Comparison of ENCODE assay signal across 1 cellular context in the genomic region with DNA sequence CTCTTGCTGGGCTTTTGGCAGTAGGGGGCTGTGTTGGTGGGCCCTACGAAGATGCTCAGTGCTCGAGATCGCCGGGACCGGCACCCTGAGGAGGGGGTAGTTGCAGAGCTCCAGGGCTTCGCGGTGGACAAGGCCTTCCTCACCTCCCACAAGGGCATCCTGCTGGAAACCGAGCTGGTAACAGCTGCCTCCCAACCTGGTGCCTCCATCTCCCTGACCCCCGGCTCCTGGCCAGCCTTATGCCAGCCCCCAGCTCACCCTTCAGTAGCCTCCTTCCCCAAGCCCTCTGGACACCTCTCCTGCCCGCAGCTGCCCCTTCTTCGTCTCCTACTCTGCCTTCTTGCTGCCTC.
TF ChIP-seq lines count a peak whose summit lies in the region.

No MANE protein-coding gene starts in this region.

TF ChIP-seq in GM23338, 12 proteins besides CTCF, POLR2A, EP300 and RAD21:
- no peak for TF ChIP-seq ZNF114 (CRISPR knock-in tag; IDR thresholded peaks at IDR 0.05)
- no peak for TF ChIP-seq POLR2AphosphoS5 (IDR thresholded peaks at IDR 0.05; ENCODE audit: low read depth)
- TF ChIP-seq JUNB (IDR thresholded peaks at IDR 0.05; ENCODE audit: unreplicated experiment), result no peak
- no peak for TF ChIP-seq ZNF331 (CRISPR knock-in tag; IDR thresholded peaks at IDR 0.05; ENCODE audit: low read depth)
- TF ChIP-seq CREB1 (CRISPR knock-in tag; IDR thresholded peaks at IDR 0.05; ENCODE audit: low read depth), result no peak
- TF ChIP-seq EZH2phosphoT487 (IDR thresholded peaks at IDR 0.05; ENCODE audit: unreplicated experiment), result no peak
- no peak for TF ChIP-seq NANOG (IDR thresholded peaks at IDR 0.05; ENCODE audit: borderline replicate concordance)
- TF ChIP-seq, protein P1, sequence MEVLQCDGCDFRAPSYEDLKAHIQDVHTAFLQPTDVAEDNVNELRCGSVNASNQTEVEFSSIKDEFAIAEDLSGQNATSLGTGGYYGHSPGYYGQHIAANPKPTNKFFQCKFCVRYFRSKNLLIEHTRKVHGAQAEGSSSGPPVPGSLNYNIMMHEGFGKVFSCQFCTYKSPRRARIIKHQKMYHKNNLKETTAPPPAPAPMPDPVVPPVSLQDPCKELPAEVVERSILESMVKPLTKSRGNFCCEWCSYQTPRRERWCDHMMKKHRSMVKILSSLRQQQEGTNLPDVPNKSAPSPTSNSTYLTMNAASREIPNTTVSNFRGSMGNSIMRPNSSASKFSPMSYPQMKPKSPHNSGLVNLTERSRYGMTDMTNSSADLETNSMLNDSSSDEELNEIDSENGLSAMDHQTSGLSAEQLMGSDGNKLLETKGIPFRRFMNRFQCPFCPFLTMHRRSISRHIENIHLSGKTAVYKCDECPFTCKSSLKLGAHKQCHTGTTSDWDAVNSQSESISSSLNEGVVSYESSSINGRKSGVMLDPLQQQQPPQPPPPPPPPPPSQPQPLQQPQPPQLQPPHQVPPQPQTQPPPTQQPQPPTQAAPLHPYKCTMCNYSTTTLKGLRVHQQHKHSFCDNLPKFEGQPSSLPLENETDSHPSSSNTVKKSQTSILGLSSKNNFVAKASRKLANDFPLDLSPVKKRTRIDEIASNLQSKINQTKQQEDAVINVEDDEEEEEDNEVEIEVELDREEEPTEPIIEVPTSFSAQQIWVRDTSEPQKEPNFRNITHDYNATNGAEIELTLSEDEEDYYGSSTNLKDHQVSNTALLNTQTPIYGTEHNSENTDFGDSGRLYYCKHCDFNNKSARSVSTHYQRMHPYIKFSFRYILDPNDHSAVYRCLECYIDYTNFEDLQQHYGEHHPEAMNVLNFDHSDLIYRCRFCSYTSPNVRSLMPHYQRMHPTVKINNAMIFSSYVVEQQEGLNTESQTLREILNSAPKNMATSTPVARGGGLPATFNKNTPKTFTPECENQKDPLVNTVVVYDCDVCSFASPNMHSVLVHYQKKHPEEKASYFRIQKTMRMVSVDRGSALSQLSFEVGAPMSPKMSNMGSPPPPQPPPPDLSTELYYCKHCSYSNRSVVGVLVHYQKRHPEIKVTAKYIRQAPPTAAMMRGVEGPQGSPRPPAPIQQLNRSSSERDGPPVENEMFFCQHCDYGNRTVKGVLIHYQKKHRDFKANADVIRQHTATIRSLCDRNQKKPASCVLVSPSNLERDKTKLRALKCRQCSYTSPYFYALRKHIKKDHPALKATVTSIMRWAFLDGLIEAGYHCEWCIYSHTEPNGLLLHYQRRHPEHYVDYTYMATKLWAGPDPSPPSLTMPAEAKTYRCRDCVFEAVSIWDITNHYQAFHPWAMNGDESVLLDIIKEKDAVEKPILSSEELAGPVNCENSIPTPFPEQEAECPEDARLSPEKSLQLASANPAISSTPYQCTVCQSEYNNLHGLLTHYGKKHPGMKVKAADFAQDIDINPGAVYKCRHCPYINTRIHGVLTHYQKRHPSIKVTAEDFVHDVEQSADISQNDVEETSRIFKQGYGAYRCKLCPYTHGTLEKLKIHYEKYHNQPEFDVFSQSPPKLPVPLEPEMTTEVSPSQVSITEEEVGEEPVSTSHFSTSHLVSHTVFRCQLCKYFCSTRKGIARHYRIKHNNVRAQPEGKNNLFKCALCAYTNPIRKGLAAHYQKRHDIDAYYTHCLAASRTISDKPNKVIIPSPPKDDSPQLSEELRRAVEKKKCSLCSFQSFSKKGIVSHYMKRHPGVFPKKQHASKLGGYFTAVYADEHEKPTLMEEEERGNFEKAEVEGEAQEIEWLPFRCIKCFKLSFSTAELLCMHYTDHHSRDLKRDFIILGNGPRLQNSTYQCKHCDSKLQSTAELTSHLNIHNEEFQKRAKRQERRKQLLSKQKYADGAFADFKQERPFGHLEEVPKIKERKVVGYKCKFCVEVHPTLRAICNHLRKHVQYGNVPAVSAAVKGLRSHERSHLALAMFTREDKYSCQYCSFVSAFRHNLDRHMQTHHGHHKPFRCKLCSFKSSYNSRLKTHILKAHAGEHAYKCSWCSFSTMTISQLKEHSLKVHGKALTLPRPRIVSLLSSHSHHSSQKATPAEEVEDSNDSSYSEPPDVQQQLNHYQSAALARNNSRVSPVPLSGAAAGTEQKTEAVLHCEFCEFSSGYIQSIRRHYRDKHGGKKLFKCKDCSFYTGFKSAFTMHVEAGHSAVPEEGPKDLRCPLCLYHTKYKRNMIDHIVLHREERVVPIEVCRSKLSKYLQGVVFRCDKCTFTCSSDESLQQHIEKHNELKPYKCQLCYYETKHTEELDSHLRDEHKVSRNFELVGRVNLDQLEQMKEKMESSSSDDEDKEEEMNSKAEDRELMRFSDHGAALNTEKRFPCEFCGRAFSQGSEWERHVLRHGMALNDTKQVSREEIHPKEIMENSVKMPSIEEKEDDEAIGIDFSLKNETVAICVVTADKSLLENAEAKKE (CRISPR knock-in tag; IDR thresholded peaks at IDR 0.05), result no peak
- TF ChIP-seq, protein P2, sequence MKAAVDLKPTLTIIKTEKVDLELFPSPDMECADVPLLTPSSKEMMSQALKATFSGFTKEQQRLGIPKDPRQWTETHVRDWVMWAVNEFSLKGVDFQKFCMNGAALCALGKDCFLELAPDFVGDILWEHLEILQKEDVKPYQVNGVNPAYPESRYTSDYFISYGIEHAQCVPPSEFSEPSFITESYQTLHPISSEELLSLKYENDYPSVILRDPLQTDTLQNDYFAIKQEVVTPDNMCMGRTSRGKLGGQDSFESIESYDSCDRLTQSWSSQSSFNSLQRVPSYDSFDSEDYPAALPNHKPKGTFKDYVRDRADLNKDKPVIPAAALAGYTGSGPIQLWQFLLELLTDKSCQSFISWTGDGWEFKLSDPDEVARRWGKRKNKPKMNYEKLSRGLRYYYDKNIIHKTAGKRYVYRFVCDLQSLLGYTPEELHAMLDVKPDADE (IDR thresholded peaks at IDR 0.05), result no peak
- TF ChIP-seq EZH2 (IDR thresholded peaks at IDR 0.05; ENCODE audit: low read depth, unreplicated experiment), result no peak
- TF ChIP-seq STAT1 (IDR thresholded peaks at IDR 0.05; ENCODE audit: unreplicated experiment), result no peak
TF ChIP-seq in GM23338: peak in this region for 0.
